2 cellular contexts compared by ENCODE assay signal in genomic region chr3:113147608-113148306, GRCh38.
TF ChIP-seq lines count a peak whose summit lies in the region.

No MANE protein-coding gene starts in this region.

TF ChIP-seq in GM23338, 12 proteins besides CTCF, POLR2A, EP300 and RAD21 (continued from another document):
- no peak for TF ChIP-seq ZNF462 (CRISPR knock-in tag; IDR thresholded peaks at IDR 0.05)
- no peak for TF ChIP-seq REST (IDR thresholded peaks at IDR 0.05; ENCODE audit: unreplicated experiment)
- no peak for TF ChIP-seq JUNB (IDR thresholded peaks at IDR 0.05; ENCODE audit: unreplicated experiment)
- TF ChIP-seq NANOG (IDR thresholded peaks at IDR 0.05; ENCODE audit: borderline replicate concordance) = no peak
- TF ChIP-seq EZH2phosphoT487 (IDR thresholded peaks at IDR 0.05; ENCODE audit: unreplicated experiment) = no peak
- TF ChIP-seq EZH2 (IDR thresholded peaks at IDR 0.05; ENCODE audit: low read depth, unreplicated experiment) = no peak
- no peak for TF ChIP-seq ETS1 (IDR thresholded peaks at IDR 0.05)
- TF ChIP-seq CREB1 (CRISPR knock-in tag; IDR thresholded peaks at IDR 0.05; ENCODE audit: low read depth) = no peak
- TF ChIP-seq STAT1 (IDR thresholded peaks at IDR 0.05; ENCODE audit: unreplicated experiment) = no peak
- TF ChIP-seq ZNF331 (CRISPR knock-in tag; IDR thresholded peaks at IDR 0.05; ENCODE audit: low read depth) = no peak
- TF ChIP-seq POLR2AphosphoS5 (IDR thresholded peaks at IDR 0.05; ENCODE audit: low read depth) = no peak

TF ChIP-seq in HepG2, 621 proteins besides CTCF, POLR2A, EP300 and RAD21 (continued from another document):
- no peak for TF ChIP-seq CEBPZ (IDR thresholded peaks at IDR 0.05; ENCODE audit: low read length)
- TF ChIP-seq NFE2 (CRISPR knock-in tag; IDR thresholded peaks at IDR 0.05) = no peak
- no peak for TF ChIP-seq MAF1 (CRISPR knock-in tag; IDR thresholded peaks at IDR 0.05; ENCODE audit: borderline replicate concordance)
- TF ChIP-seq SOX5 (CRISPR knock-in tag; IDR thresholded peaks at IDR 0.05; ENCODE audit: borderline replicate concordance) = no peak
- TF ChIP-seq RERE (CRISPR knock-in tag; IDR thresholded peaks at IDR 0.05; ENCODE audit: low read depth) = no peak
- no peak for TF ChIP-seq ZBTB34 (CRISPR knock-in tag; IDR thresholded peaks at IDR 0.05)
- no peak for TF ChIP-seq BATF2 (CRISPR knock-in tag; IDR thresholded peaks at IDR 0.05)
- no peak for TF ChIP-seq AKAP8 (CRISPR knock-in tag; IDR thresholded peaks at IDR 0.05)
- no peak for TF ChIP-seq HNRNPUL1 (IDR thresholded peaks at IDR 0.05; ENCODE audit: low read depth, low read length)
- no peak for TF ChIP-seq ZNF569 (CRISPR knock-in tag; IDR thresholded peaks at IDR 0.05; ENCODE audit: borderline replicate concordance)
